8 cellular contexts compared by ENCODE assay signal in the genomic region with DNA sequence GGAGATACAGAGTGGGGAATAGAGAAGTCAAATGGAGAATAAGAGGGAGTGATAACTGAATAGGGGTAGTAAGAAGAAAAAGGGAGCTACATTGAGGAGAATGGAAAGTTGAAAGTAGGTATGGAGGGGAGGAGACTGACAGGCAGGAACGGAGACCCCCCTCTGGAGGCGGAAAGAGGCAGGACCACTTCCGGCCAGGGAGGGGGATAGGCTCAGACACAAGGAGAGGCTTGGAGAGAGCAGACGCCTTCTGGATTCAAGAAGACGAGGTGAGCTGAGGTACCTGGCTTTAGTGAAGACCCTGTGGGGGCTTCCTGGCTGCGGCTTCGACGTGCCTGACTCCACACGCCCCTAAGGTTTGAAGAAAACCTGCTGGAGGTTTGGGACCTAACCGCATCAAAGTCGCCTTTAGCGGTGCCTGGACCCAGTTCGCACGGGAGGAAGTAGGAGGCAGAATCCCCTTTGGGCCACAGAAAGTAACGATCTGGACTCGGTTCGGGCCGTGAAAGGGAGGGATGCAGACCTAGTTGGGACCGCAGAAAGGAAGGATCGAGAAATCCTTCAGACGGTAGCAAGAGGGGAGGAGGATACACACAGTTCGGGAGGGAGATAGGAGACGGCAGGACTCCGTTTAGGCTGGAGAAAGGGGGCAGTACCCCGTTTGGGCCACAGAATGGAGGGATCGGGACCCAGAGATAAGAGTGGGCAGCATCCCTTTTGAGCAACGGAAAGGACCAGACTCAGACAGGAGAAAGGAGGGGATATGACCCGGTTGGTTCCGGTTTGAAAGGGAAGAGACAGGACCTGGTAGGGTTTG. TPM values are rescaled to one million over a fixed set of nuclear protein-coding genes. Genes with fewer than 3 reads are reported as not detected.
DNase-seq lines count a peak whose midpoint lies in the region; ATAC-seq lines count a peak whose summit lies in the region.

A gene with protein sequence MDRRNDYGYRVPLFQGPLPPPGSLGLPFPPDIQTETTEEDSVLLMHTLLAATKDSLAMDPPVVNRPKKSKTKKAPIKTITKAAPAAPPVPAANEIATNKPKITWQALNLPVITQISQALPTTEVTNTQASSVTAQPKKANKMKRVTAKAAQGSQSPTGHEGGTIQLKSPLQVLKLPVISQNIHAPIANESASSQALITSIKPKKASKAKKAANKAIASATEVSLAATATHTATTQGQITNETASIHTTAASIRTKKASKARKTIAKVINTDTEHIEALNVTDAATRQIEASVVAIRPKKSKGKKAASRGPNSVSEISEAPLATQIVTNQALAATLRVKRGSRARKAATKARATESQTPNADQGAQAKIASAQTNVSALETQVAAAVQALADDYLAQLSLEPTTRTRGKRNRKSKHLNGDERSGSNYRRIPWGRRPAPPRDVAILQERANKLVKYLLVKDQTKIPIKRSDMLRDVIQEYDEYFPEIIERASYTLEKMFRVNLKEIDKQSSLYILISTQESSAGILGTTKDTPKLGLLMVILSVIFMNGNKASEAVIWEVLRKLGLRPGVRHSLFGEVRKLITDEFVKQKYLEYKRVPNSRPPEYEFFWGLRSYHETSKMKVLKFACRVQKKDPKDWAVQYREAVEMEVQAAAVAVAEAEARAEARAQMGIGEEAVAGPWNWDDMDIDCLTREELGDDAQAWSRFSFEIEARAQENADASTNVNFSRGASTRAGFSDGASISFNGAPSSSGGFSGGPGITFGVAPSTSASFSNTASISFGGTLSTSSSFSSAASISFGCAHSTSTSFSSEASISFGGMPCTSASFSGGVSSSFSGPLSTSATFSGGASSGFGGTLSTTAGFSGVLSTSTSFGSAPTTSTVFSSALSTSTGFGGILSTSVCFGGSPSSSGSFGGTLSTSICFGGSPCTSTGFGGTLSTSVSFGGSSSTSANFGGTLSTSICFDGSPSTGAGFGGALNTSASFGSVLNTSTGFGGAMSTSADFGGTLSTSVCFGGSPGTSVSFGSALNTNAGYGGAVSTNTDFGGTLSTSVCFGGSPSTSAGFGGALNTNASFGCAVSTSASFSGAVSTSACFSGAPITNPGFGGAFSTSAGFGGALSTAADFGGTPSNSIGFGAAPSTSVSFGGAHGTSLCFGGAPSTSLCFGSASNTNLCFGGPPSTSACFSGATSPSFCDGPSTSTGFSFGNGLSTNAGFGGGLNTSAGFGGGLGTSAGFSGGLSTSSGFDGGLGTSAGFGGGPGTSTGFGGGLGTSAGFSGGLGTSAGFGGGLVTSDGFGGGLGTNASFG (N-terminal part only) (plus strand): TSS at position 215 of the 817 bp plus-strand sequence. CDS start 1,423 bp downstream, outside the sequence.

- no peaks in the 10 kb centered on the region for H3K9me3 Mint-ChIP-seq in T-cell

- ATAC-seq in HG02870 (IDR thresholded peaks at IDR 0.05; ENCODE audit: unreplicated experiment) (peak; percentile 40), T-cell (replicated peaks in 1 of 4) (peak in 3 of 4 experiments; percentile 11 to 48 (median 20)), HG02571 (IDR thresholded peaks at IDR 0.05; ENCODE audit: unreplicated experiment) (no peak), GM18858 (IDR thresholded peaks at IDR 0.05; ENCODE audit: unreplicated experiment) (no peak)

- no peaks in the 10 kb centered on the region for H3K9me3 ChIP-seq in neuron (ENCODE audit: low read length)

- no peaks in the 10 kb centered on the region for H3K36me3 Mint-ChIP-seq in T-cell

- CTCF ChIA-PET in T-cell (lab: Charles Lee): interaction anchor here in 1 of 2 donors (0.6 kb wide), 1 partner anchor 1332 kb away, joined by 6 read pairs; no protein-coding TSS in a partner anchor

- H3K27me3 ChIP-seq in neuron (ENCODE audit: insufficient read depth, low read length): no peaks in the 10 kb centered on the region

- peak within 1 kb of the TSS; percentile 65 for H2AFZ ChIP-seq in neuron (ENCODE audit: low read depth, low read length)

- H3K27ac Mint-ChIP-seq in T-cell: peak within 1 kb of the TSS; percentile 59 to 67

- peak within 1 kb of the TSS; percentile 90 for H3K4me3 ChIP-seq in neuron (ENCODE audit: low read length)

- H3K4me1 ChIP-seq in neuron (ENCODE audit: insufficient read depth, low read length): no peaks in the 10 kb centered on the region

- H3K4me1 Mint-ChIP-seq in T-cell: peaks cover 0 to 22% (median 17%) of the 10 kb centered on the region in 3 donors

- peak within 1 kb of the TSS; percentile 77 to 85 (median 85) for H3K4me3 Mint-ChIP-seq in T-cell

- DNase-seq in DMS79 (lab: John Stamatoyannopoulos, UW): peak; percentile 0
- no peak for DNase-seq in T-cell
- DNase-seq in fibroblast of peridontal ligament (ENCODE audit: extremely low read depth): peak; percentile 18
- no peak for DNase-seq in KG1 (lab: John Stamatoyannopoulos, UW)

- H3K27me3 Mint-ChIP-seq in T-cell: peaks cover 3 to 5% of the 10 kb centered on the region in 2 donors

- H3K36me3 ChIP-seq in neuron (ENCODE audit: insufficient read depth, low read length): peaks cover 31% of the 10 kb centered on the region

- POLR2A ChIA-PET in T-cell (lab: Charles Lee): interaction anchor here in 1 of 2 donors (0.7 kb wide), 1 partner anchor 1195 kb away, joined by 4 read pairs; no protein-coding TSS in a partner anchor

RNA-seq across cellular contexts. Expression of the gene that starts here (rescaled TPM):
- total RNA-seq in T-cell: 1 to 10 TPM in 4 of 5 donors, under 1 TPM in 1; 0.68 to 3.0 (median 1.9) TPM

Comparison
In these comparisons a context has a peak if more than half of its experiments do, and no peak if none do; other contexts are left out.
1. DNase-seq: peak in DMS79 (single experiment) and fibroblast of peridontal ligament (single experiment); none in T-cell (0 of 34) and KG1 (single experiment).
2. ATAC-seq: peak in HG02870 (single experiment) and T-cell (3 of 4); none in HG02571 (single experiment) and GM18858 (single experiment).